Comparison of ENCODE assay signal across 9 cellular contexts in genomic region chr6:39113788-39114187, GRCh38. TPM values are rescaled to one million over a fixed set of nuclear protein-coding genes. Genes with fewer than 3 reads are reported as not detected.
A peak's percentile ranks its signal among the peaks of the same experiment; 100 is the strongest.
DNase-seq lines count a peak whose midpoint lies in the region; ATAC-seq and TF ChIP-seq lines count a peak whose summit lies in the region.
"Had no signal": no experiment of that assay in that cellular context is flagged by ENCODE, and none has a peak within 500 bp of the region (broad histone marks: within the 10 kb centered on the region; RNA-seq: fewer than 3 reads in every experiment).

No MANE protein-coding gene starts in this region.

- H3K27me3 Mint-ChIP-seq in activated CD4-positive, alpha-beta T cell treated with anti-CD3 and anti-CD28 coated beads, Interleukin-2, amount 10 ng/mL, durations not matched to agents 24 days and 14 days = no peaks in the 10 kb centered on the region

- H3K9me3 ChIP-seq in SU-DHL-6 (ENCODE audit: insufficient read depth, low read length) = no peaks in the 10 kb centered on the region

- peak overlapping the region; percentile 65 for H3K9ac ChIP-seq in SU-DHL-6 (ENCODE audit: low read length)

- H3K9me2 ChIP-seq in SU-DHL-6 (replicated peaks; ENCODE audit: insufficient read depth, low read length) = no peaks in the 10 kb centered on the region

- no peaks in the 10 kb centered on the region for H3F3A ChIP-seq in SU-DHL-6 (ENCODE audit: insufficient read depth)

- H3K4me3 Mint-ChIP-seq in activated CD4-positive, alpha-beta T cell treated with anti-CD3 and anti-CD28 coated beads, Interleukin-2, amount 10 ng/mL, durations not matched to agents 24 days and 14 days = peak overlapping the region; percentile 87
- peak overlapping the region; percentile 78 for H3K4me3 Mint-ChIP-seq in stimulated activated effector memory CD8-positive, alpha-beta T cell treated with anti-CD3 and anti-CD28 coated beads, Interleukin-12 subunit alpha, Interleukin-12 subunit beta, amount 100 ng/mL, for 72 hours

- DNase-seq in activated CD4-positive, alpha-beta T cell treated with anti-CD3 and anti-CD28 coated beads, Interleukin-2, amount 10 ng/mL, durations not matched to agents 24 days and 14 days = no peak
- DNase-seq in activated CD4-positive, alpha-beta T cell treated with anti-CD3 and anti-CD28 coated beads for 4 hours = no peak
- DNase-seq in fibroblast of pulmonary artery (ENCODE audit: low read depth) (no peak), OCI-M1 (lab: John Stamatoyannopoulos, UW) (no peak)
- no peak for DNase-seq in stimulated activated effector memory CD8-positive, alpha-beta T cell treated with anti-CD3 and anti-CD28 coated beads, Interleukin-12 subunit alpha, Interleukin-12 subunit beta, amount 100 ng/mL, for 72 hours (ENCODE audit: low spot score in 2 of 2)
- DNase-seq in stimulated activated CD4-positive, alpha-beta T cell treated with anti-CD3 and anti-CD28 coated beads, Interleukin-1b, Interleukin-23, amount 100 ng/mL, for 48 hours = no peak
- DNase-seq: NCI-H1930 had no signal

- H3K4me1 Mint-ChIP-seq in activated CD4-positive, alpha-beta T cell treated with anti-CD3 and anti-CD28 coated beads, Interleukin-2, amount 10 ng/mL, durations not matched to agents 24 days and 14 days = peaks cover 51% of the 10 kb centered on the region
- peaks cover 46% of the 10 kb centered on the region for H3K4me1 Mint-ChIP-seq in stimulated activated effector memory CD8-positive, alpha-beta T cell treated with anti-CD3 and anti-CD28 coated beads, Interleukin-12 subunit alpha, Interleukin-12 subunit beta, amount 100 ng/mL, for 72 hours

- H3K27ac Mint-ChIP-seq in activated CD4-positive, alpha-beta T cell treated with anti-CD3 and anti-CD28 coated beads, Interleukin-2, amount 10 ng/mL, durations not matched to agents 24 days and 14 days = peak overlapping the region; percentile 97
- H3K27ac Mint-ChIP-seq in stimulated activated effector memory CD8-positive, alpha-beta T cell treated with anti-CD3 and anti-CD28 coated beads, Interleukin-12 subunit alpha, Interleukin-12 subunit beta, amount 100 ng/mL, for 72 hours = peak overlapping the region; percentile 91

- peaks cover 4% of the 10 kb centered on the region for H3K9me3 Mint-ChIP-seq in activated CD4-positive, alpha-beta T cell treated with anti-CD3 and anti-CD28 coated beads, Interleukin-2, amount 10 ng/mL, durations not matched to agents 24 days and 14 days
- no peaks in the 10 kb centered on the region for H3K9me3 Mint-ChIP-seq in stimulated activated effector memory CD8-positive, alpha-beta T cell treated with anti-CD3 and anti-CD28 coated beads, Interleukin-12 subunit alpha, Interleukin-12 subunit beta, amount 100 ng/mL, for 72 hours

- peaks cover 12% of the 10 kb centered on the region for H3K36me3 Mint-ChIP-seq in activated CD4-positive, alpha-beta T cell treated with anti-CD3 and anti-CD28 coated beads, Interleukin-2, amount 10 ng/mL, durations not matched to agents 24 days and 14 days (ENCODE audit: low read depth)
- H3K36me3 Mint-ChIP-seq in stimulated activated effector memory CD8-positive, alpha-beta T cell treated with anti-CD3 and anti-CD28 coated beads, Interleukin-12 subunit alpha, Interleukin-12 subunit beta, amount 100 ng/mL, for 72 hours = peaks cover 5% of the 10 kb centered on the region

- H3K4me2 ChIP-seq in SU-DHL-6 (ENCODE audit: low read depth, low read length, poor library complexity, severe bottlenecking) = peak overlapping the region; percentile 60

- H3K36me3 ChIP-seq in SU-DHL-6 (ENCODE audit: low read length) = 0 out of 2 replicates have a peak, but pooled peaks cover 2% of the 10 kb centered on the region

- H4K20me1 ChIP-seq in SU-DHL-6 (ENCODE audit: low read depth, low read length) = no peaks in the 10 kb centered on the region

- H3K4me3 ChIP-seq in SU-DHL-6 (ENCODE audit: insufficient read depth, low read length, poor library complexity, severe bottlenecking) = peak overlapping the region; percentile 58
- H3K4me3 ChIP-seq in fibroblast of pulmonary artery (replicated peaks; ENCODE audit: low read depth, low read length) = peak overlapping the region; percentile 83

- intact Hi-C loops in activated CD4-positive, alpha-beta T cell treated with anti-CD3 and anti-CD28 coated beads, Interleukin-2, amount 10 ng/mL, durations not matched to agents 24 days and 14 days (cut with micrococcal nuclease) = loop anchor here (1.0 to 10.0 kb wide), 4 partner anchors 40 to 1961 kb away; partner anchors contain the start of genes KCNK5, NFYA and OARD1

- no peak for ATAC-seq in stimulated activated effector memory CD8-positive, alpha-beta T cell treated with anti-CD3 and anti-CD28 coated beads, Interleukin-12 subunit alpha, Interleukin-12 subunit beta, amount 100 ng/mL, for 72 hours
- ATAC-seq in GM21423 (IDR thresholded peaks at IDR 0.05; ENCODE audit: unreplicated experiment) = no peak

- no peaks in the 10 kb centered on the region for H3K79me2 ChIP-seq in SU-DHL-6 (ENCODE audit: insufficient read depth, low read length)

- H3K27me3 ChIP-seq in SU-DHL-6 (ENCODE audit: low read length) = no peaks in the 10 kb centered on the region

- no peak overlapping the region for H3K27ac ChIP-seq in SU-DHL-6 (ENCODE audit: low read depth, low read length)

- H2AFZ ChIP-seq in SU-DHL-6 (ENCODE audit: low read depth, low read length, severe bottlenecking) = peak overlapping the region; percentile 97

- TF ChIP-seq CTCF in SU-DHL-6 (IDR thresholded peaks at IDR 0.05; ENCODE audit: insufficient read depth, low read length, poor library complexity, severe bottlenecking) (no peak), fibroblast of pulmonary artery (IDR thresholded peaks at IDR 0.05; ENCODE audit: low read length, missing control alignments) (no peak)

RNA-seq across cellular contexts. Expression of gene SAYSD1, which starts 1.2 kb away (rescaled TPM):
- 13.7 and 14.8 TPM in 2 replicates for total RNA-seq in activated CD4-positive, alpha-beta T cell treated with anti-CD3 and anti-CD28 coated beads, Interleukin-2, amount 10 ng/mL, durations not matched to agents 24 days and 14 days
